Comparison of ENCODE assay signal across 9 cellular contexts in genomic region chr12:93790472-93791152, GRCh38.
A peak's percentile ranks its signal among the peaks of the same experiment; 100 is the strongest.
DNase-seq lines count a peak whose midpoint lies in the region.
"Had no signal": no experiment of that assay in that cellular context is flagged by ENCODE, and none has a peak within 500 bp of the region (broad histone marks: within the 10 kb centered on the region; RNA-seq: fewer than 3 reads in every experiment).

No MANE protein-coding gene starts in this region.

- DNase-seq in GM03348 (ENCODE audit: low spot score): peak; percentile 39
- DNase-seq in M059J (ENCODE audit: low read depth): peak; percentile 87
- peak; percentile 18 for DNase-seq in activated naive CD4-positive, alpha-beta T cell treated with anti-CD3 and anti-CD28 coated beads, Interleukin-2, amount 50 U/mL, for 16 hours
- peak; percentile 79 for DNase-seq in kidney tubule cell (ENCODE audit: low spot score)
- DNase-seq in GDM1 (lab: John Stamatoyannopoulos, UW): no peak
- DNase-seq in NCI-H1417 (lab: John Stamatoyannopoulos, UW): no peak
- DNase-seq in activated gamma-delta T cell (lab: John Stamatoyannopoulos, UW): no peak
- DNase-seq: adrenal gland, NCI-H748 treated with DMSO at 0.1 percent for 48 hours had no signal

Comparison
In these comparisons a context has a peak if more than half of its experiments do, and no peak if none do; other contexts are left out.
1. DNase-seq: peak in GM03348 (single experiment), M059J (single experiment), activated naive CD4-positive, alpha-beta T cell treated with anti-CD3 and anti-CD28 coated beads, Interleukin-2, amount 50 U/mL, for 16 hours (single experiment) and kidney tubule cell (single experiment); none in GDM1 (single experiment), NCI-H1417 (0 of 3) and activated gamma-delta T cell (single experiment).